ENCODE assay signal across 11 cellular contexts in genomic region chr10:17669185-17669872, GRCh38. TPM values are rescaled to one million over a fixed set of nuclear protein-coding genes. Genes with fewer than 3 reads are reported as not detected.
DNase-seq lines count a peak whose midpoint lies in the region; ATAC-seq lines count a peak whose summit lies in the region.
"Had no signal": no experiment of that assay in that cellular context is flagged by ENCODE, and none has a peak within 500 bp of the region (broad histone marks: within the 10 kb centered on the region; RNA-seq: fewer than 3 reads in every experiment).

No MANE protein-coding gene starts in this region.

- H3K36me3 Mint-ChIP-seq in activated T-helper 2 cell treated with anti-CD3 and anti-CD28 coated beads, Interferon-gamma antibody, Interleukin-2, Interleukin-4, amounts not matched to agents 10 μg/mL and 5 μg/mL and 100 μg/mL, durations not matched to agents 14 hours and 24 hours and 36 hours (ENCODE audit: low read depth): peaks cover 48% of the 10 kb centered on the region
- peaks cover 37% of the 10 kb centered on the region for H3K36me3 Mint-ChIP-seq in stimulated activated naive CD8-positive, alpha-beta T cell treated with anti-CD3 and anti-CD28 coated beads, Interleukin-15, Interleukin-2, amounts not matched to agents 100 ng/mL and 50 ng/mL, for 24 hours (ENCODE audit: low read depth)

- peak overlapping the region; percentile 56 for H3K4me3 Mint-ChIP-seq in activated T-helper 2 cell treated with anti-CD3 and anti-CD28 coated beads, Interferon-gamma antibody, Interleukin-2, Interleukin-4, amounts not matched to agents 10 μg/mL and 5 μg/mL and 100 μg/mL, durations not matched to agents 14 hours and 24 hours and 36 hours (ENCODE audit: low read depth)
- peak overlapping the region; percentile 86 for H3K4me3 Mint-ChIP-seq in stimulated activated naive CD8-positive, alpha-beta T cell treated with anti-CD3 and anti-CD28 coated beads, Interleukin-15, Interleukin-2, amounts not matched to agents 100 ng/mL and 50 ng/mL, for 24 hours
- H3K4me3 Mint-ChIP-seq: nephron had no signal

- H3K9me3 Mint-ChIP-seq in activated T-helper 2 cell treated with anti-CD3 and anti-CD28 coated beads, Interferon-gamma antibody, Interleukin-2, Interleukin-4, amounts not matched to agents 10 μg/mL and 5 μg/mL and 100 μg/mL, durations not matched to agents 14 hours and 24 hours and 36 hours: no peaks in the 10 kb centered on the region
- no peaks in the 10 kb centered on the region for H3K9me3 Mint-ChIP-seq in stimulated activated naive CD8-positive, alpha-beta T cell treated with anti-CD3 and anti-CD28 coated beads, Interleukin-15, Interleukin-2, amounts not matched to agents 100 ng/mL and 50 ng/mL, for 24 hours
- H3K9me3 Mint-ChIP-seq: nephron had no signal

- H3K4me1 Mint-ChIP-seq in activated T-helper 2 cell treated with anti-CD3 and anti-CD28 coated beads, Interferon-gamma antibody, Interleukin-2, Interleukin-4, amounts not matched to agents 10 μg/mL and 5 μg/mL and 100 μg/mL, durations not matched to agents 14 hours and 24 hours and 36 hours (ENCODE audit: low read depth): peaks cover 59% of the 10 kb centered on the region
- H3K4me1 Mint-ChIP-seq in stimulated activated naive CD8-positive, alpha-beta T cell treated with anti-CD3 and anti-CD28 coated beads, Interleukin-15, Interleukin-2, amounts not matched to agents 100 ng/mL and 50 ng/mL, for 24 hours (ENCODE audit: low read depth): peaks cover 50% of the 10 kb centered on the region

- DNase-seq in activated naive CD4-positive, alpha-beta T cell treated with Interleukin-2 at 50 U/mL for 16 hours: peak; percentile 67
- no peak for DNase-seq in activated naive CD4-positive, alpha-beta T cell (lab: John Stamatoyannopoulos, UW)
- DNase-seq in activated T-helper 2 cell treated with anti-CD3 and anti-CD28 coated beads, Interferon-gamma antibody, Interleukin-2, Interleukin-4, amounts not matched to agents 10 μg/mL and 5 μg/mL and 100 μg/mL, durations not matched to agents 14 hours and 24 hours and 36 hours (ENCODE audit: low spot score): no peak
- no peak for DNase-seq in midbrain (lab: John Stamatoyannopoulos, UW)
- DNase-seq: ACHN, thyroid gland had no signal

- H3K27me3 Mint-ChIP-seq in activated T-helper 2 cell treated with anti-CD3 and anti-CD28 coated beads, Interferon-gamma antibody, Interleukin-2, Interleukin-4, amounts not matched to agents 10 μg/mL and 5 μg/mL and 100 μg/mL, durations not matched to agents 14 hours and 24 hours and 36 hours (ENCODE audit: low read depth): no peaks in the 10 kb centered on the region
- no peaks in the 10 kb centered on the region for H3K27me3 Mint-ChIP-seq in stimulated activated naive CD8-positive, alpha-beta T cell treated with anti-CD3 and anti-CD28 coated beads, Interleukin-15, Interleukin-2, amounts not matched to agents 100 ng/mL and 50 ng/mL, for 24 hours

- peak overlapping the region; percentile 84 for H3K27ac Mint-ChIP-seq in activated T-helper 2 cell treated with anti-CD3 and anti-CD28 coated beads, Interferon-gamma antibody, Interleukin-2, Interleukin-4, amounts not matched to agents 10 μg/mL and 5 μg/mL and 100 μg/mL, durations not matched to agents 14 hours and 24 hours and 36 hours
- peak overlapping the region; percentile 92 for H3K27ac Mint-ChIP-seq in stimulated activated naive CD8-positive, alpha-beta T cell treated with anti-CD3 and anti-CD28 coated beads, Interleukin-15, Interleukin-2, amounts not matched to agents 100 ng/mL and 50 ng/mL, for 24 hours
- H3K27ac Mint-ChIP-seq: nephron had no signal

- intact Hi-C loops in activated T-helper 2 cell treated with anti-CD3 and anti-CD28 coated beads, Interferon-gamma antibody, Interleukin-2, Interleukin-4, amounts not matched to agents 10 μg/mL and 5 μg/mL and 100 μg/mL, durations not matched to agents 14 hours and 24 hours and 36 hours (cut with micrococcal nuclease): loop anchor here (2.0 kb wide), 3 partner anchors 15 to 23 kb away; no protein-coding TSS in a partner anchor

- ATAC-seq in HG03378 (IDR thresholded peaks at IDR 0.05; ENCODE audit: unreplicated experiment): peak; percentile 72
- no peak for ATAC-seq in HG02970 (IDR thresholded peaks at IDR 0.05; ENCODE audit: low FRiP score, unreplicated experiment)
- no peak for ATAC-seq in HG03280 (IDR thresholded peaks at IDR 0.05; ENCODE audit: unreplicated experiment)

RNA-seq across cellular contexts. Expression of gene STAM, which starts 25.4 kb away (rescaled TPM):
- 33.8 and 35.2 TPM in 2 replicates for total RNA-seq in activated T-helper 2 cell treated with anti-CD3 and anti-CD28 coated beads, Interferon-gamma antibody, Interleukin-2, Interleukin-4, amounts not matched to agents 10 μg/mL and 5 μg/mL and 100 μg/mL, durations not matched to agents 14 hours and 24 hours and 36 hours

RNA-seq across cellular contexts. Expression of gene HACD1, which starts 52.2 kb away (rescaled TPM):
- total RNA-seq in activated T-helper 2 cell treated with anti-CD3 and anti-CD28 coated beads, Interferon-gamma antibody, Interleukin-2, Interleukin-4, amounts not matched to agents 10 μg/mL and 5 μg/mL and 100 μg/mL, durations not matched to agents 14 hours and 24 hours and 36 hours: 6.0 and 6.6 TPM in 2 replicates
